10 cellular contexts compared by ENCODE assay signal in genomic region chr22:28112548-28113043, GRCh38.
A peak's percentile ranks its signal among the peaks of the same experiment; 100 is the strongest.
DNase-seq lines count a peak whose midpoint lies in the region; ATAC-seq and TF ChIP-seq lines count a peak whose summit lies in the region.
"Had no signal": no experiment of that assay in that cellular context is flagged by ENCODE, and none has a peak within 500 bp of the region (broad histone marks: within the 10 kb centered on the region; RNA-seq: fewer than 3 reads in every experiment).

No MANE protein-coding gene starts in this region.

- H3K4me1 ChIP-seq in adrenal gland (replicated peaks in 1 of 2): peaks cover 0 to 12% of the 10 kb centered on the region in 2 donors

- H3K27me3 Mint-ChIP-seq in type B pancreatic cell: no peaks in the 10 kb centered on the region
- H3K27me3 Mint-ChIP-seq in activated T-cell treated with anti-CD3 and anti-CD28 coated beads, Interleukin-2, amount 50 U/mL, for 4 hours (ENCODE audit: low read depth): no peaks in the 10 kb centered on the region
- H3K27me3 Mint-ChIP-seq: stimulated activated naive CD8-positive, alpha-beta T cell treated with anti-CD3 and anti-CD28 coated beads, Interleukin-15, Interleukin-2, amounts not matched to agents 100 ng/mL and 50 ng/mL, for 24 hours had no signal

- peak overlapping the region; percentile 43 for H3K4me3 Mint-ChIP-seq in type B pancreatic cell
- no peak overlapping the region for H3K4me3 Mint-ChIP-seq in activated T-cell treated with anti-CD3 and anti-CD28 coated beads, Interleukin-2, amount 50 U/mL, for 4 hours
- H3K4me3 Mint-ChIP-seq: central memory CD8-positive, alpha-beta T cell; stimulated activated naive CD8-positive, alpha-beta T cell treated with anti-CD3 and anti-CD28 coated beads, Interleukin-15, Interleukin-2, amounts not matched to agents 100 ng/mL and 50 ng/mL, for 24 hours had no signal

- no peaks in the 10 kb centered on the region for H3K27me3 ChIP-seq in adrenal gland

- H3K9me3 ChIP-seq in adrenal gland (replicated peaks in 1 of 3): no peaks in the 10 kb centered on the region

- H3K27ac Mint-ChIP-seq in type B pancreatic cell: peak overlapping the region; percentile 67
- H3K27ac Mint-ChIP-seq: stimulated activated naive CD8-positive, alpha-beta T cell treated with anti-CD3 and anti-CD28 coated beads, Interleukin-15, Interleukin-2, amounts not matched to agents 100 ng/mL and 50 ng/mL, for 24 hours had no signal

- no peak for TF ChIP-seq POLR2A in adrenal gland (IDR thresholded peaks at IDR 0.05)

- DNase-seq in AG20443 (ENCODE audit: low spot score) (peak; percentile 56), HuH-7 (ENCODE audit: low spot score) (peak; percentile 51), adrenal gland (peak in 6 of 7 donors; percentile 36 to 70 (median 46)), iris pigment epithelial cell (ENCODE audit: low read depth) (peak; percentile 41), type B pancreatic cell (ENCODE audit: extremely low spot score, unreplicated experiment) (no peak), HK-2 (ENCODE audit: unreplicated experiment) (no peak)
- DNase-seq in activated T-cell treated with anti-CD3 and anti-CD28 coated beads, Interleukin-2, amount 50 U/mL, for 4 hours: no peak

- WGBS in adrenal gland, 4 donors: 50 to 72% (median 56%) methylated on average over 9 of the region's 9 CpGs

- H3K36me3 ChIP-seq in adrenal gland (replicated peaks in 1 of 2): no peaks in the 10 kb centered on the region

- H3K9me3 Mint-ChIP-seq in type B pancreatic cell: no peaks in the 10 kb centered on the region
- no peaks in the 10 kb centered on the region for H3K9me3 Mint-ChIP-seq in activated T-cell treated with anti-CD3 and anti-CD28 coated beads, Interleukin-2, amount 50 U/mL, for 4 hours
- H3K9me3 Mint-ChIP-seq: central memory CD8-positive, alpha-beta T cell; stimulated activated naive CD8-positive, alpha-beta T cell treated with anti-CD3 and anti-CD28 coated beads, Interleukin-15, Interleukin-2, amounts not matched to agents 100 ng/mL and 50 ng/mL, for 24 hours had no signal

- intact Hi-C loops in adrenal gland (cut with DNase I): no loop called here

- no peak overlapping the region for H3K27ac ChIP-seq in adrenal gland

- TF ChIP-seq CTCF in adrenal gland (IDR thresholded peaks at IDR 0.05) (peak in 5 of 6 experiments; percentile 41 to 58 (median 45)), type B pancreatic cell (conservative IDR thresholded peaks at IDR 0.05) (peak; percentile 70)

- no peak for ATAC-seq in activated T-cell treated with anti-CD3 and anti-CD28 coated beads, Interleukin-2, amount 50 U/mL, for 4 hours
- ATAC-seq in GM18867 (IDR thresholded peaks at IDR 0.05; ENCODE audit: unreplicated experiment): no peak

- H3K4me1 Mint-ChIP-seq in type B pancreatic cell (ENCODE audit: unreplicated experiment): peaks cover 33% of the 10 kb centered on the region
- no peaks in the 10 kb centered on the region for H3K4me1 Mint-ChIP-seq in activated T-cell treated with anti-CD3 and anti-CD28 coated beads, Interleukin-2, amount 50 U/mL, for 4 hours (ENCODE audit: low read depth)
- H3K4me1 Mint-ChIP-seq: central memory CD8-positive, alpha-beta T cell had no signal

- H3K4me3 ChIP-seq in adrenal gland: no peak overlapping the region

- H3K36me3 Mint-ChIP-seq in type B pancreatic cell: peaks cover 8% of the 10 kb centered on the region
- no peaks in the 10 kb centered on the region for H3K36me3 Mint-ChIP-seq in activated T-cell treated with anti-CD3 and anti-CD28 coated beads, Interleukin-2, amount 50 U/mL, for 4 hours (ENCODE audit: insufficient read depth)

Comparison
In these comparisons a context has a peak if more than half of its experiments do, and no peak if none do; other contexts are left out.
1. DNase-seq: peak in AG20443 (single experiment), HuH-7 (single experiment), adrenal gland (6 of 7) and iris pigment epithelial cell (single experiment); none in type B pancreatic cell (single experiment), HK-2 (single experiment) and activated T-cell treated with anti-CD3 and anti-CD28 coated beads, Interleukin-2, amount 50 U/mL, for 4 hours (single experiment).